Comparison of ENCODE assay signal across 20 cellular contexts in genomic region chr1:96882096-96882495, GRCh38.
"Had no signal": no experiment of that assay in that cellular context is flagged by ENCODE, and none has a peak within 500 bp of the region (broad histone marks: within the 10 kb centered on the region; RNA-seq: fewer than 3 reads in every experiment).

No MANE protein-coding gene starts in this region.

- H3K9me3 ChIP-seq: gastroesophageal sphincter, vagina had no signal

- H3K27me3 Mint-ChIP-seq: activated B cell treated with CpG ODN at 0.5 μM for 24 hours; activated CD8-positive, alpha-beta T cell treated with anti-CD3 and anti-CD28 coated beads for 36 hours; activated naive CD8-positive, alpha-beta T cell had no signal

- H2AFZ ChIP-seq: hepatocyte had no signal

- H3K4me3 ChIP-seq: gastroesophageal sphincter, hepatocyte, tibial nerve, vagina had no signal

- ATAC-seq: activated CD8-positive, alpha-beta T cell treated with anti-CD3 and anti-CD28 coated beads for 36 hours; gastroesophageal sphincter; left ventricle myocardium superior; natural killer cell had no signal

- H3K4me2 ChIP-seq: hepatocyte had no signal

- H3K36me3 Mint-ChIP-seq: activated naive CD8-positive, alpha-beta T cell; natural killer cell had no signal

- H3K9me3 Mint-ChIP-seq: T-helper 2 cell treated with Interferon-gamma antibody and Interleukin-4, amounts not matched to agents 5 μg/mL and 100 μg/mL, for 36 hours had no signal

- H3K4me1 Mint-ChIP-seq: activated B cell treated with CpG ODN at 0.5 μM for 24 hours, natural killer cell had no signal

- H3K36me3 ChIP-seq: gastroesophageal sphincter, tibial nerve, vagina had no signal

- H3K27ac Mint-ChIP-seq: activated B cell treated with CpG ODN at 0.5 μM for 24 hours; activated CD8-positive, alpha-beta T cell treated with anti-CD3 and anti-CD28 coated beads for 36 hours; activated naive CD8-positive, alpha-beta T cell; natural killer cell; T-helper 2 cell treated with Interferon-gamma antibody and Interleukin-4, amounts not matched to agents 5 μg/mL and 100 μg/mL, for 36 hours had no signal

- DNase-seq: activated B cell treated with CpG ODN at 0.5 μM for 24 hours; activated CD4-positive, alpha-beta T cell treated with anti-CD3 and anti-CD28 coated beads for 48 hours; activated CD8-positive, alpha-beta T cell treated with anti-CD3 and anti-CD28 coated beads for 36 hours; activated gamma-delta T cell treated with Interleukin-2 at 50 U/mL for 16 hours; activated T-cell treated with anti-CD3 and anti-CD28 coated beads, Interleukin-2, amount 50 U/mL, for 48 hours; anterior cingulate cortex; kidney; left ventricle myocardium superior; mesenchymal stem cell; natural killer cell; posterior cingulate gyrus; stimulated activated CD4-positive, alpha-beta T cell treated with anti-CD3 and anti-CD28 coated beads, Interleukin-2, amount 100 ng/mL, for 48 hours; stimulated activated naive CD4-positive, alpha-beta T cell had no signal

- H3K79me2 ChIP-seq: hepatocyte had no signal

- H3K27me3 ChIP-seq: gastroesophageal sphincter, hepatocyte, tibial nerve, vagina had no signal

- H3K27ac ChIP-seq: epithelial cell of prostate, gastroesophageal sphincter, hepatocyte, tibial nerve, vagina had no signal

- H3K4me3 Mint-ChIP-seq: activated B cell treated with CpG ODN at 0.5 μM for 24 hours; activated CD8-positive, alpha-beta T cell treated with anti-CD3 and anti-CD28 coated beads for 36 hours; activated naive CD8-positive, alpha-beta T cell; natural killer cell; T-helper 2 cell treated with Interferon-gamma antibody and Interleukin-4, amounts not matched to agents 5 μg/mL and 100 μg/mL, for 36 hours had no signal

- H3K4me1 ChIP-seq: gastroesophageal sphincter, tibial nerve, vagina had no signal
